Comparison of ENCODE assay signal across 21 cellular contexts in genomic region chr2:169569948-169570347, GRCh38. TPM values are rescaled to one million over a fixed set of nuclear protein-coding genes. Genes with fewer than 3 reads are reported as not detected.
DNase-seq lines count a peak whose midpoint lies in the region; ATAC-seq, FAIRE-seq and TF ChIP-seq lines count a peak whose summit lies in the region.
"Had no signal": no experiment of that assay in that cellular context is flagged by ENCODE, and none has a peak within 500 bp of the region (broad histone marks: within the 10 kb centered on the region; RNA-seq: fewer than 3 reads in every experiment).

No MANE protein-coding gene starts in this region.

- no peaks in the 10 kb centered on the region for H3K27me3 ChIP-seq in BLaER1
- no peaks in the 10 kb centered on the region for H3K27me3 ChIP-seq in ovary
- no peaks in the 10 kb centered on the region for H3K27me3 ChIP-seq in gastrocnemius medialis

- peaks cover 23% of the 10 kb centered on the region for H3K36me3 ChIP-seq in BLaER1
- H3K36me3 ChIP-seq in OCI-LY7 (ENCODE audit: insufficient read depth, low read length): peaks cover 52% of the 10 kb centered on the region
- no peaks in the 10 kb centered on the region for H3K36me3 ChIP-seq in ovary
- H3K36me3 ChIP-seq in gastrocnemius medialis: no peaks in the 10 kb centered on the region

- no peak for TF ChIP-seq CTCF in OCI-LY7 (conservative IDR thresholded peaks at IDR 0.05; ENCODE audit: low read length)
- no peak for TF ChIP-seq CTCF in brain (conservative IDR thresholded peaks at IDR 0.05)
- TF ChIP-seq CTCF in ovary (IDR thresholded peaks at IDR 0.05): no peak
- TF ChIP-seq CTCF in Calu3 (IDR thresholded peaks at IDR 0.05; ENCODE audit: unreplicated experiment): no peak
- TF ChIP-seq CTCF in gastrocnemius medialis (IDR thresholded peaks at IDR 0.05 in 4 of 5, conservative IDR thresholded peaks at IDR 0.05 in 1 of 5): no peak

- H3K4me1 ChIP-seq in BLaER1 (peaks cover 27% of the 10 kb centered on the region), OCI-LY7 (ENCODE audit: insufficient read depth, low read length, poor library complexity, severe bottlenecking) (peaks cover 19% of the 10 kb centered on the region), ovary (ENCODE audit: insufficient read depth) (peaks cover 2% of the 10 kb centered on the region), gastrocnemius medialis (peaks cover 18 to 20% of the 10 kb centered on the region in 2 donors)

- H3K4me2 ChIP-seq in BLaER1: peak overlapping the region; percentile 3; the same call in 1 of the 2 replicates
- H3K4me2 ChIP-seq in OCI-LY7 (ENCODE audit: low read length): peak overlapping the region; percentile 48
- H3K4me2 ChIP-seq: PC-9 had no signal

- H3K9me3 Mint-ChIP-seq in brain (peaks cover 0 to 2% (median 0%) of the 10 kb centered on the region in 5 experiments), Calu3 (ENCODE audit: low read depth, unreplicated experiment) (no peaks in the 10 kb centered on the region)

- BruUV-seq in OCI-LY7 (replicated peaks; lab: Mats Ljungman, UMichigan): no TSS peak
- BruUV-seq in Calu3 (replicated peaks; lab: Mats Ljungman, UMichigan): no TSS peak

- in situ Hi-C loops in gastrocnemius medialis (cut with MboI; ENCODE audit: low sequenced_read_pairs in 4 of 4): no loop called here

- H3K9me3 ChIP-seq in BLaER1 (peaks cover 5% of the 10 kb centered on the region; the same call in 1 of the 2 replicates), OCI-LY7 (ENCODE audit: low read length) (no peaks in the 10 kb centered on the region), ovary (no peaks in the 10 kb centered on the region), gastrocnemius medialis (no peaks in the 10 kb centered on the region)

- DNase-seq in GM19239 (ENCODE audit: insufficient read length, low spot score) (no peak), OCI-LY7 (ENCODE audit: low spot score) (no peak), ovary (no peak), Calu3 (no peak), gastrocnemius medialis (no peak), NCI-H128 (lab: John Stamatoyannopoulos, UW; ENCODE audit: unreplicated experiment) (no peak)
- DNase-seq: 8988T, AML-193, DMS79 treated with DMSO at 0.1 percent for 48 hours, H9, NCI-H1105 treated with DMSO at 0.1 percent for 48 hours, NCI-H1694, NCI-H446, NCI-H526 treated with DMSO at 0.1 percent for 48 hours, PC-9, RPMI8226, SHP77 had no signal

- H3K36me3 Mint-ChIP-seq in brain: peaks cover 9% of the 10 kb centered on the region
- peaks cover 17% of the 10 kb centered on the region for H3K36me3 Mint-ChIP-seq in Calu3 (ENCODE audit: insufficient read depth, unreplicated experiment)

- no peak overlapping the region for H3K9ac ChIP-seq in BLaER1

- no peak for TF ChIP-seq POLR2A in ovary (IDR thresholded peaks at IDR 0.05)
- no peak for TF ChIP-seq POLR2A in gastrocnemius medialis (IDR thresholded peaks at IDR 0.05)

- H3K4me3 Mint-ChIP-seq in brain (peak overlapping the region in 4 of 5 experiments; percentile 24 to 51 (median 44)), Calu3 (ENCODE audit: low read depth, unreplicated experiment) (no peak overlapping the region)
- H3K4me3 Mint-ChIP-seq: CD14-positive monocyte, H9 had no signal

- peaks cover 53% of the 10 kb centered on the region for H3K79me2 ChIP-seq in OCI-LY7 (ENCODE audit: insufficient read depth, low read depth, low read length)

- no peaks in the 10 kb centered on the region for H3K9me2 ChIP-seq in OCI-LY7 (ENCODE audit: insufficient read depth, low read length)

- H4K20me1 ChIP-seq in BLaER1 (no peaks in the 10 kb centered on the region), OCI-LY7 (ENCODE audit: insufficient read depth, low read length) (peaks cover 5% of the 10 kb centered on the region; the same call in 1 of the 2 replicates)

- no peak for ATAC-seq in gastrocnemius medialis

- H3K4me1 Mint-ChIP-seq in brain (peaks cover 48% of the 10 kb centered on the region), Calu3 (ENCODE audit: low read depth, unreplicated experiment) (no peaks in the 10 kb centered on the region)

- TF ChIP-seq EP300 in ovary (IDR thresholded peaks at IDR 0.05): no peak

- POLR2A ChIA-PET in OCI-LY7 (lab: Charles Lee): no interaction called here

- peak; percentile 40 for FAIRE-seq in GM19239 (lab: Jason Lieb, UNC)
- FAIRE-seq: GM18507 had no signal

- 89 to 91% (median 90%) methylated on average over 2 of the region's 2 CpGs for WGBS in ovary, 3 donors

- CTCF ChIA-PET in OCI-LY7 (lab: Charles Lee; ENCODE audit: unreplicated experiment) (no interaction called here), Calu3 (lab: Charles Lee) (no interaction called here)

- peaks cover 9% of the 10 kb centered on the region for H3K27me3 Mint-ChIP-seq in brain
- H3K27me3 Mint-ChIP-seq in Calu3 (ENCODE audit: unreplicated experiment): no peaks in the 10 kb centered on the region

- intact Hi-C loops in OCI-LY7 (cut with micrococcal nuclease; ENCODE audit: unreplicated experiment) (no loop called here), ovary (cut with DNase I) (no loop called here), Calu3 (cut with micrococcal nuclease; ENCODE audit: unreplicated experiment) (no loop called here), gastrocnemius medialis (cut with DNase I; ENCODE audit: low total_unique reads) (loop anchor here (5.0 kb wide), 1 partner anchor 93 kb away; the partner anchor contains the start of gene BBS5)

- no peak overlapping the region for H3K27ac Mint-ChIP-seq in brain
- no peak overlapping the region for H3K27ac Mint-ChIP-seq in Calu3 (ENCODE audit: unreplicated experiment)

- no peak overlapping the region for H2AFZ ChIP-seq in OCI-LY7 (ENCODE audit: low read length)
- H2AFZ ChIP-seq: PC-9 had no signal

- H3K27ac ChIP-seq in BLaER1: no peak overlapping the region
- no peak overlapping the region for H3K27ac ChIP-seq in OCI-LY7 (ENCODE audit: low read depth, low read length, poor library complexity, severe bottlenecking)
- H3K27ac ChIP-seq in ovary: no peak overlapping the region
- no peak overlapping the region for H3K27ac ChIP-seq in gastrocnemius medialis
- H3K27ac ChIP-seq: PC-9 had no signal

- H3K4me3 ChIP-seq in BLaER1 (no peak overlapping the region), OCI-LY7 (ENCODE audit: low read depth, low read length, poor library complexity, severe bottlenecking) (no peak overlapping the region), ovary (no peak overlapping the region), gastrocnemius medialis (no peak overlapping the region)
- H3K4me3 ChIP-seq: PC-9 had no signal

RNA-seq across cellular contexts. Expression of gene FASTKD1, which starts 3.7 kb away (rescaled TPM):
- 25.1 and 34.6 TPM in 2 replicates for total RNA-seq in OCI-LY7 (2014; rRNA removed; shearing (Covaris generic))
- total RNA-seq in OCI-LY7 (2022) (48.6 and 54.9 TPM in 2 replicates), ovary (10 to 100 TPM in 2 of 7 donors, 1 to 10 TPM in 5; 3.6 to 14.1 (median 8.0) TPM), Calu3 (2022) (26.0 and 27.0 TPM in 2 replicates), gastrocnemius medialis (10 to 100 TPM in 3 of 4 donors, 1 to 10 TPM in 1; 9.7 to 27.4 (median 12.9) TPM)
- polyA plus RNA-seq in brain (ENCODE audit: insufficient read depth, low read depth, low replicate concordance) (4.3 TPM), ovary (1 to 10 TPM; 1.9 to 9.7 TPM)

RNA-seq across cellular contexts. Expression of gene PPIG, which starts 14.2 kb away (rescaled TPM):
- total RNA-seq in OCI-LY7 (2014; rRNA removed; shearing (Covaris generic)): 33.5 and 48.5 TPM in 2 replicates
- total RNA-seq in OCI-LY7 (2022): 65.1 and 65.7 TPM in 2 replicates
- 8.1 TPM for polyA plus RNA-seq in brain (ENCODE audit: insufficient read depth, low read depth, low replicate concordance)
- total RNA-seq in ovary: 10 to 100 TPM; 35.2 to 64.5 (median 55.4) TPM
- polyA plus RNA-seq in ovary: 10 to 100 TPM; 29.3 to 36.4 TPM
- 55.4 and 58.3 TPM in 2 replicates for total RNA-seq in Calu3 (2022)
- total RNA-seq in gastrocnemius medialis: 10 to 100 TPM; 27.7 to 40.5 (median 29.3) TPM
